15 cellular contexts compared by ENCODE assay signal in the genomic region with DNA sequence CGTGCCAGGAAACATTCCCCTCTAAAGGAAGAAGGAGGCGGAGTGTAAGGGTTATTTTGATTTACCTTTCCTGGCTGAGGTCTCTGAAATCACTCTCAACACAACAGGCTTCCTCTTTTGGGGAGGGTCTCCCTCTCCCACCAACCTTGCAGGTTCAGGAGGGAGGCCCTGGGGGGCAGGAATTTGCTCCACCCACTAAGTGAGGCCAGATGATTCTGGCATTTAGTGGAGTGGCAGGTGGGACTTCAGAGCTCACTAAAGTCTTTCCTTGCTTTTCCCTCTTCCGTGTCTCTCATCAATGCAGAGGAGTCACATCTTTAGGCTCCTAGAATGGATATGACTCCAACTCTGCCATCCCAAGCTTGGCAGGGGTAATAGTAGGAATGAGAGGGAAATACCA.
A peak's percentile ranks its signal among the peaks of the same experiment; 100 is the strongest.
DNase-seq lines count a peak whose midpoint lies in the region; ATAC-seq and TF ChIP-seq lines count a peak whose summit lies in the region.
"Had no signal": no experiment of that assay in that cellular context is flagged by ENCODE, and none has a peak within 500 bp of the region (broad histone marks: within the 10 kb centered on the region; RNA-seq: fewer than 3 reads in every experiment).

No MANE protein-coding gene starts in this region.

- no peak overlapping the region for H4K5ac ChIP-seq in H9 (ENCODE audit: insufficient read length, low read depth, low read length)

- no peak overlapping the region for H3K4me3 ChIP-seq in skin epidermis

- H2BK15ac ChIP-seq in H9 (ENCODE audit: low read depth, low read length): no peak overlapping the region

- H3T11ph ChIP-seq in H9 (ENCODE audit: low read length): no peak overlapping the region

- H2AK5ac ChIP-seq in H9 (ENCODE audit: insufficient read length, low read length): no peak overlapping the region

- H3K79me1 ChIP-seq in H9 (ENCODE audit: insufficient read depth, low read depth, low read length, poor library complexity, severe bottlenecking): no peaks in the 10 kb centered on the region

- no peak overlapping the region for H4K8ac ChIP-seq in H9 (replicated peaks; ENCODE audit: insufficient read length, low read depth, low read length)

- no peaks in the 10 kb centered on the region for H3K9me3 ChIP-seq in H9 (ENCODE audit: control insufficient read depth, low read depth, low read length)

- no peaks in the 10 kb centered on the region; a peak in 1 of 7 replicates for H3K36me3 Mint-ChIP-seq in H9 (ENCODE audit: insufficient read depth in 1 of 3, low read depth in 3 of 3)

- H2AFZ ChIP-seq in H9 (ENCODE audit: low read length): peak overlapping the region; percentile 67

- no peak overlapping the region for H3K9ac ChIP-seq in H9 (ENCODE audit: extremely low read depth, insufficient read length, low read length)

- DNase-seq in H9: no peak
- no peak for DNase-seq in foreskin keratinocyte
- DNase-seq in NK-92 (lab: John Stamatoyannopoulos, UW; ENCODE audit: unreplicated experiment): no peak
- DNase-seq in SKM-1 treated with dmso at 0.1 percent for 144 hours (lab: John Stamatoyannopoulos, UW; ENCODE audit: unreplicated experiment): no peak
- no peak for DNase-seq in NCI-H748 treated with DMSO at 0.1 percent for 48 hours (lab: John Stamatoyannopoulos, UW)
- DNase-seq: activated CD4-positive, alpha-beta T cell treated with anti-CD3 and anti-CD28 coated beads for 36 hours; activated naive CD8-positive, alpha-beta T cell treated with anti-CD3 and anti-CD28 coated beads, Interleukin-2, amount 10 ng/mL, durations not matched to agents 7 days and 5 days; MV-4-11; stimulated activated CD4-positive, alpha-beta T cell treated with anti-CD3 and anti-CD28 coated beads, Interleukin-4, amount 100 ng/mL, for 4 hours had no signal

- no peak overlapping the region for H2BK120ac ChIP-seq in H9 (ENCODE audit: low read depth, low read length, poor library complexity, severe bottlenecking)

- no peak overlapping the region for H4K91ac ChIP-seq in H9 (ENCODE audit: insufficient read length, low read depth, low read length)

- H3K4me2 ChIP-seq in H9 (ENCODE audit: insufficient read depth, insufficient read length, low read length): no peak overlapping the region

- H3K4me3 Mint-ChIP-seq in H9: no peak overlapping the region
- H3K4me3 Mint-ChIP-seq: activated CD4-positive, alpha-beta T cell treated with anti-CD3 and anti-CD28 coated beads for 36 hours; activated naive CD8-positive, alpha-beta T cell treated with anti-CD3 and anti-CD28 coated beads, Interleukin-2, amount 10 ng/mL, durations not matched to agents 7 days and 5 days; T-helper 2 cell treated with Interferon-gamma antibody and Interleukin-4, amounts not matched to agents 5 μg/mL and 100 μg/mL, for 36 hours had no signal

- no peak overlapping the region for H3K23ac ChIP-seq in H9 (ENCODE audit: insufficient read length, low read depth, low read length)

- H2BK12ac ChIP-seq in H9 (ENCODE audit: insufficient read length, low read depth, low read length): no peak overlapping the region

- peaks cover 15% of the 10 kb centered on the region for H3K4me1 ChIP-seq in H9 (ENCODE audit: insufficient read depth, low read length)
- H3K4me1 ChIP-seq in foreskin keratinocyte: peaks cover 40% of the 10 kb centered on the region

- H3K23me2 ChIP-seq in H9 (ENCODE audit: insufficient read length, low read depth, low read length, poor library complexity, severe bottlenecking): no peaks in the 10 kb centered on the region

- H3K9me3 Mint-ChIP-seq in H9: no peaks in the 10 kb centered on the region
- H3K9me3 Mint-ChIP-seq: T-helper 2 cell treated with Interferon-gamma antibody and Interleukin-4, amounts not matched to agents 5 μg/mL and 100 μg/mL, for 36 hours had no signal

- no peak overlapping the region for H3K56ac ChIP-seq in H9 (ENCODE audit: insufficient read length, low read depth, low read length)

- no peaks in the 10 kb centered on the region for H3K27me3 ChIP-seq in H9 (ENCODE audit: insufficient read depth, low read length)
- H3K27me3 ChIP-seq in foreskin keratinocyte: no peaks in the 10 kb centered on the region

- H3K27ac ChIP-seq in H9 (ENCODE audit: insufficient read length, low read depth, low read length): no peak overlapping the region
- H3K27ac ChIP-seq in VCaP: peak overlapping the region; percentile 66
- peak overlapping the region; percentile 93 for H3K27ac ChIP-seq in foreskin keratinocyte
- H3K27ac ChIP-seq in skin epidermis: peak overlapping the region in 14 of 21 experiments; percentile 1 to 81 (median 68)
- H3K27ac ChIP-seq: C4-2B had no signal

- no peak overlapping the region for H2BK5ac ChIP-seq in H9 (ENCODE audit: insufficient read length, low read length)

- ATAC-seq in foreskin keratinocyte (no peak), HG03442 (IDR thresholded peaks at IDR 0.05; ENCODE audit: unreplicated experiment) (no peak)
- ATAC-seq: activated CD4-positive, alpha-beta T cell treated with anti-CD3 and anti-CD28 coated beads for 36 hours; sciatic nerve had no signal

- peak overlapping the region; percentile 41 to 63 (median 62); a peak in 2 of 7 replicates for H3K27ac Mint-ChIP-seq in H9
- H3K27ac Mint-ChIP-seq: activated naive CD8-positive, alpha-beta T cell treated with anti-CD3 and anti-CD28 coated beads, Interleukin-2, amount 10 ng/mL, durations not matched to agents 7 days and 5 days; T-helper 2 cell treated with Interferon-gamma antibody and Interleukin-4, amounts not matched to agents 5 μg/mL and 100 μg/mL, for 36 hours had no signal

- no peak overlapping the region for H2BK20ac ChIP-seq in H9 (ENCODE audit: low read depth, low read length, poor library complexity, severe bottlenecking)

- H3K4me1 Mint-ChIP-seq in H9: peaks cover 42 to 44% of the 10 kb centered on the region in 2 experiments

- H3K14ac ChIP-seq in H9 (ENCODE audit: insufficient read depth, low read length): no peak overlapping the region

- no peak overlapping the region for H3K4ac ChIP-seq in H9 (ENCODE audit: low read depth, low read length)

- no peaks in the 10 kb centered on the region for H4K20me1 ChIP-seq in H9 (ENCODE audit: control insufficient read depth, insufficient read depth, insufficient read length)

- H3K18ac ChIP-seq in H9 (ENCODE audit: insufficient read length, low read depth, low read length): no peak overlapping the region

- no peaks in the 10 kb centered on the region for H3K27me3 Mint-ChIP-seq in H9 (ENCODE audit: low read depth)
- H3K27me3 Mint-ChIP-seq: activated CD4-positive, alpha-beta T cell treated with anti-CD3 and anti-CD28 coated beads for 36 hours; activated naive CD8-positive, alpha-beta T cell treated with anti-CD3 and anti-CD28 coated beads, Interleukin-2, amount 10 ng/mL, durations not matched to agents 7 days and 5 days had no signal

- TF ChIP-seq CTCF in H9 (conservative IDR thresholded peaks at IDR 0.05) (no peak), VCaP (conservative IDR thresholded peaks at IDR 0.05) (no peak), foreskin keratinocyte (conservative IDR thresholded peaks at IDR 0.05) (no peak)

- H3K79me2 ChIP-seq in H9 (ENCODE audit: insufficient read depth, low read length): no peaks in the 10 kb centered on the region

- WGBS in H9 (ENCODE audit: extremely low coverage, insufficient read length, low lambda C conversion rate): no CpG with 5 or more reads among the region's 3 CpGs
